ENCODE assay signal across 16 cellular contexts in genomic region chr3:176159796-176160195, GRCh38.
"Had no signal": no experiment of that assay in that cellular context is flagged by ENCODE, and none has a peak within 500 bp of the region (broad histone marks: within the 10 kb centered on the region; RNA-seq: fewer than 3 reads in every experiment).

No MANE protein-coding gene starts in this region.

- H3K36me3 ChIP-seq: esophagus squamous epithelium, heart left ventricle, left ventricle myocardium inferior, sigmoid colon, upper lobe of right lung had no signal

- FAIRE-seq: keratinocyte had no signal

- H3K4me1 Mint-ChIP-seq: activated naive CD8-positive, alpha-beta T cell treated with anti-CD3 and anti-CD28 coated beads for 36 hours; nephron progenitor cell had no signal

- H3K27ac ChIP-seq: esophagus squamous epithelium, heart left ventricle, left ventricle myocardium inferior, sigmoid colon, upper lobe of right lung had no signal

- H3K9me3 ChIP-seq: esophagus squamous epithelium, upper lobe of right lung had no signal

- H3K27me3 ChIP-seq: esophagus squamous epithelium, heart left ventricle, sigmoid colon, upper lobe of right lung had no signal

- H3K27ac Mint-ChIP-seq: activated CD4-positive, alpha-beta memory T cell treated with anti-CD3 and anti-CD28 coated beads for 36 hours; activated naive CD8-positive, alpha-beta T cell treated with anti-CD3 and anti-CD28 coated beads for 36 hours; activated T-cell treated with anti-CD3 and anti-CD28 coated beads, Interleukin-2, amount 50 U/mL, for 72 hours; nephron progenitor cell had no signal

- DNase-seq: activated CD4-positive, alpha-beta memory T cell treated with anti-CD3 and anti-CD28 coated beads for 36 hours; activated gamma-delta T cell treated with Interleukin-2 at 50 U/mL for 16 hours; activated naive CD8-positive, alpha-beta T cell treated with anti-CD3 and anti-CD28 coated beads for 36 hours; activated T-cell treated with anti-CD3 and anti-CD28 coated beads, Interleukin-2, amount 50 U/mL, for 72 hours; esophagus squamous epithelium; left ventricle myocardium inferior; mesendoderm; nephron progenitor cell; sigmoid colon; stimulated activated CD4-positive, alpha-beta T cell treated with anti-CD3 and anti-CD28 coated beads, Interleukin-4, amount 100 ng/mL, for 1 hour; stimulated activated CD8-positive, alpha-beta memory T cell treated with anti-CD3 and anti-CD28 coated beads, Interleukin-4, amount 100 ng/mL, for 48 hours; stimulated activated naive CD8-positive, alpha-beta T cell treated with anti-CD3 and anti-CD28 coated beads, Interleukin-15, Interleukin-2, amounts not matched to agents 100 U/mL and 50 U/mL, for 24 hours; T-helper 9 cell; upper lobe of right lung had no signal

- H3K4me3 Mint-ChIP-seq: activated CD4-positive, alpha-beta memory T cell treated with anti-CD3 and anti-CD28 coated beads for 36 hours; activated naive CD8-positive, alpha-beta T cell treated with anti-CD3 and anti-CD28 coated beads for 36 hours; activated T-cell treated with anti-CD3 and anti-CD28 coated beads, Interleukin-2, amount 50 U/mL, for 72 hours; nephron progenitor cell had no signal

- H3K4me3 ChIP-seq: esophagus squamous epithelium, heart left ventricle, left ventricle myocardium inferior, sigmoid colon, upper lobe of right lung had no signal

- H3K27me3 Mint-ChIP-seq: activated CD4-positive, alpha-beta memory T cell treated with anti-CD3 and anti-CD28 coated beads for 36 hours; activated naive CD8-positive, alpha-beta T cell treated with anti-CD3 and anti-CD28 coated beads for 36 hours had no signal

- ATAC-seq: activated T-cell treated with anti-CD3 and anti-CD28 coated beads, Interleukin-2, amount 50 U/mL, for 72 hours; heart left ventricle; stimulated activated naive CD8-positive, alpha-beta T cell treated with anti-CD3 and anti-CD28 coated beads, Interleukin-15, Interleukin-2, amounts not matched to agents 100 U/mL and 50 U/mL, for 24 hours; upper lobe of right lung had no signal

- H3K36me3 Mint-ChIP-seq: activated CD4-positive, alpha-beta memory T cell treated with anti-CD3 and anti-CD28 coated beads for 36 hours; activated naive CD8-positive, alpha-beta T cell treated with anti-CD3 and anti-CD28 coated beads for 36 hours had no signal

- H3K4me1 ChIP-seq: esophagus squamous epithelium, heart left ventricle, left ventricle myocardium inferior, sigmoid colon, upper lobe of right lung had no signal
